Comparison of ENCODE assay signal across 30 cellular contexts in genomic region chr17:32696426-32696825, GRCh38.
"Had no signal": no experiment of that assay in that cellular context is flagged by ENCODE, and none has a peak within 500 bp of the region (broad histone marks: within the 10 kb centered on the region; RNA-seq: fewer than 3 reads in every experiment).

No MANE protein-coding gene starts in this region.

- DNase-seq: activated CD4-positive, alpha-beta memory T cell treated with anti-CD3 and anti-CD28 coated beads, Interleukin-2, amount 10 ng/mL, durations not matched to agents 7 days and 5 days; activated CD4-positive, alpha-beta T cell treated with anti-CD3 and anti-CD28 coated beads for 1 hour; activated CD4-positive, alpha-beta T cell treated with anti-CD3 and anti-CD28 coated beads for 4 hours; activated CD4-positive, alpha-beta T cell treated with anti-CD3 and anti-CD28 coated beads, Interleukin-2, amount 10 ng/mL, durations not matched to agents 7 days and 5 days; activated CD4-positive, alpha-beta T cell treated with anti-CD3 and anti-CD28 coated beads, Interleukin-2, amount 50 U/mL, for 4 hours; activated CD8-positive, alpha-beta memory T cell treated with anti-CD3 and anti-CD28 coated beads, Interleukin-2, amount 50 U/mL, for 48 hours; activated gamma-delta T cell; activated naive CD4-positive, alpha-beta T cell; activated naive CD4-positive, alpha-beta T cell treated with anti-CD3 and anti-CD28 coated beads, Interleukin-2, amount 50 U/mL, for 16 hours; activated T-cell treated with anti-CD3 and anti-CD28 coated beads for 4 hours; activated T-cell treated with anti-CD3 and anti-CD28 coated beads, Interleukin-2, amount 50 U/mL, for 24 hours; activated T-cell treated with anti-CD3 and anti-CD28 coated beads, Interleukin-2, amount 50 U/mL, for 72 hours; amniotic stem cell; anterior cingulate cortex; brain microvascular endothelial cell; caudate nucleus; cortex of kidney; dermis blood vessel endothelial cell; effector CD4-positive, alpha-beta T cell; effector memory CD8-positive, alpha-beta T cell; erythroblast; foreskin melanocyte; heart right ventricle; T-helper 2 cell had no signal

- FAIRE-seq: astrocyte, bronchial epithelial cell, colon had no signal

- H3K4me3 ChIP-seq: esophagus muscularis mucosa, gastroesophageal sphincter, heart right ventricle had no signal

- H3K9me3 ChIP-seq: esophagus muscularis mucosa, gastroesophageal sphincter, heart right ventricle had no signal

- H3K4me1 ChIP-seq: esophagus muscularis mucosa, gastroesophageal sphincter, heart right ventricle had no signal

- H3K27ac ChIP-seq: brain microvascular endothelial cell, esophagus muscularis mucosa, gastroesophageal sphincter, heart right ventricle had no signal

- ATAC-seq: activated T-cell treated with anti-CD3 and anti-CD28 coated beads, Interleukin-2, amount 50 U/mL, for 72 hours; effector memory CD8-positive, alpha-beta T cell; gastroesophageal sphincter; heart right ventricle; WTC11 had no signal

- H3K36me3 ChIP-seq: brain microvascular endothelial cell, esophagus muscularis mucosa, gastroesophageal sphincter, heart right ventricle had no signal

- H3K27me3 ChIP-seq: brain microvascular endothelial cell, esophagus muscularis mucosa, gastroesophageal sphincter, heart right ventricle had no signal
